ENCODE assay signal across 15 cellular contexts in the genomic region with DNA sequence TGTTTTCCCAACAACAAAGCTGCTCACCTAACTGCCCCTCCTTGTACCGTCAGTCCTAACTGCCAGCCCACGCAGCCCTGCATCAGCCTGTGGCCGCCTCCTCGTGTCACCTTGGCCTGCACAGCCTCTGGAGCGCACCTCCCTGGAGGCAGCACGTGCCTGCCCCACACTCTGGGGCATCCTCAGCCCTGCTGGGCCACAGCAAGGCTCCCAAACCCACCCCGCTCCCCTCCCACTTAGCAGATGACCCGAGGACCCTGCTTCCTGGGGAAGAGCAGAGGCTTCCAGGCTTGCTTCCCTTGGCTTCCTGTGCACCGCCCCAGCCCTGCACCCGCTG.
DNase-seq lines count a peak whose midpoint lies in the region; ATAC-seq, FAIRE-seq and TF ChIP-seq lines count a peak whose summit lies in the region.
"Had no signal": no experiment of that assay in that cellular context is flagged by ENCODE, and none has a peak within 500 bp of the region (broad histone marks: within the 10 kb centered on the region; RNA-seq: fewer than 3 reads in every experiment).

No MANE protein-coding gene starts in this region.

- H3K27ac ChIP-seq in HEK293 (ENCODE audit: extremely low read depth, low read depth, low read length) (no peak overlapping the region), GM12878 (ENCODE audit: control insufficient read depth, insufficient read depth) (no peak overlapping the region), neural progenitor cell (no peak overlapping the region)
- H3K27ac ChIP-seq: left ventricle myocardium inferior, SJSA1 had no signal

- no peaks in the 10 kb centered on the region; a peak in 2 of 4 replicates for H3K27me3 ChIP-seq in GM12878 (replicated peaks in 1 of 2; ENCODE audit: control insufficient read depth in 2 of 2, insufficient read depth in 2 of 2, low read length in 1 of 2)
- H3K27me3 ChIP-seq in neural progenitor cell = no peaks in the 10 kb centered on the region
- H3K27me3 ChIP-seq: SJSA1 had no signal

- in situ Hi-C loops in GM12878 (cut with MboI) = no loop called here

- H3K27ac Mint-ChIP-seq in activated CD8-positive, alpha-beta memory T cell treated with anti-CD3 and anti-CD28 coated beads, Interleukin-2, amount 10 ng/mL, durations not matched to agents 7 days and 5 days = peak overlapping the region; percentile 73
- H3K27ac Mint-ChIP-seq in neural progenitor cell (no peak overlapping the region), HFFc6 (no peak overlapping the region)
- H3K27ac Mint-ChIP-seq: progenitor cell of endocrine pancreas, type B pancreatic cell had no signal

- no peak overlapping the region for H3K4me2 ChIP-seq in GM12878 (ENCODE audit: control insufficient read depth, insufficient read depth)
- H3K4me2 ChIP-seq in neural progenitor cell = no peak overlapping the region

- RAD21 ChIA-PET in GM12878 (lab: Charles Lee; ENCODE audit: unreplicated experiment) = interaction anchor here (0.7 to 1.1 kb wide), 2 partner anchors 72 to 203 kb away, joined by 3 to 4 read pairs; no protein-coding TSS in a partner anchor

- no peaks in the 10 kb centered on the region for H3K9me3 ChIP-seq in HEK293 (ENCODE audit: control insufficient read depth, insufficient read depth, low read depth, low read length)
- H3K9me3 ChIP-seq in GM12878 (replicated peaks; ENCODE audit: control insufficient read depth, insufficient read depth, low read length) = peaks cover 2% of the 10 kb centered on the region; the same call in 1 of the 3 replicates
- no peaks in the 10 kb centered on the region for H3K9me3 ChIP-seq in neural progenitor cell (ENCODE audit: low read depth)

- no peaks in the 10 kb centered on the region for H3K36me3 ChIP-seq in HEK293 (ENCODE audit: control insufficient read depth in 2 of 2, insufficient read depth in 1 of 2, low read length in 2 of 2)
- no peaks in the 10 kb centered on the region for H3K36me3 ChIP-seq in GM12878 (ENCODE audit: control insufficient read depth in 2 of 2, insufficient read depth in 2 of 2, low read length in 1 of 2)
- no peaks in the 10 kb centered on the region for H3K36me3 ChIP-seq in neural progenitor cell
- H3K36me3 ChIP-seq: left ventricle myocardium inferior, SJSA1 had no signal

- no TSS peak for BruUV-seq in GM12878 (replicated peaks; lab: Mats Ljungman, UMichigan)

- H3K4me1 Mint-ChIP-seq in activated CD8-positive, alpha-beta memory T cell treated with anti-CD3 and anti-CD28 coated beads, Interleukin-2, amount 10 ng/mL, durations not matched to agents 7 days and 5 days = peaks cover 18% of the 10 kb centered on the region
- H3K4me1 Mint-ChIP-seq in neural progenitor cell = peaks cover 34% of the 10 kb centered on the region
- no peaks in the 10 kb centered on the region for H3K4me1 Mint-ChIP-seq in HFFc6 (ENCODE audit: low read depth)

- H3F3A ChIP-seq in neural progenitor cell (ENCODE audit: low read depth) = peaks cover 17% of the 10 kb centered on the region

- H3K4me1 ChIP-seq in HEK293 (ENCODE audit: control insufficient read depth, insufficient read depth, low read length) = no peaks in the 10 kb centered on the region
- no peaks in the 10 kb centered on the region for H3K4me1 ChIP-seq in GM12878 (ENCODE audit: control insufficient read depth, insufficient read depth, low read length)
- peaks cover 22% of the 10 kb centered on the region for H3K4me1 ChIP-seq in neural progenitor cell
- H3K4me1 ChIP-seq: SJSA1 had no signal

- no peak overlapping the region for H2AFZ ChIP-seq in GM12878 (ENCODE audit: control insufficient read depth, low read depth, low read length)
- no peak overlapping the region for H2AFZ ChIP-seq in neural progenitor cell (replicated peaks)

- no peak for FAIRE-seq in GM12878 (lab: Jason Lieb, UNC)

- H3K9ac ChIP-seq in GM12878 (ENCODE audit: control insufficient read depth, insufficient read depth, low read length) = no peak overlapping the region
- no peak overlapping the region for H3K9ac ChIP-seq in neural progenitor cell

- no peak for TF ChIP-seq RAD21 in GM12878 (IDR thresholded peaks at IDR 0.05; ENCODE audit: insufficient read depth, low read depth, low read length)

- 7% methylated on average over 10 of the region's 10 CpGs for WGBS in GM12878 (ENCODE audit: insufficient coverage, insufficient replicate concordance, low lambda C conversion rate, missing lambda C conversion rate)

- no peak overlapping the region for H3K4me3 Mint-ChIP-seq in activated CD8-positive, alpha-beta memory T cell treated with anti-CD3 and anti-CD28 coated beads, Interleukin-2, amount 10 ng/mL, durations not matched to agents 7 days and 5 days
- H3K4me3 Mint-ChIP-seq in neural progenitor cell (peak overlapping the region; percentile 59), HFFc6 (no peak overlapping the region)
- H3K4me3 Mint-ChIP-seq: type B pancreatic cell had no signal

- no peaks in the 10 kb centered on the region for H3K27me3 Mint-ChIP-seq in activated CD8-positive, alpha-beta memory T cell treated with anti-CD3 and anti-CD28 coated beads, Interleukin-2, amount 10 ng/mL, durations not matched to agents 7 days and 5 days
- H3K27me3 Mint-ChIP-seq in neural progenitor cell (ENCODE audit: insufficient read depth, low read depth) = peaks cover 24% of the 10 kb centered on the region
- H3K27me3 Mint-ChIP-seq in HFFc6 (ENCODE audit: insufficient read depth) = peaks cover 42% of the 10 kb centered on the region

- intact Hi-C loops in GM12878 (cut with micrococcal nuclease; ENCODE audit: unreplicated experiment) = no loop called here

- ATAC-seq in activated CD8-positive, alpha-beta memory T cell treated with anti-CD3 and anti-CD28 coated beads, Interleukin-2, amount 10 ng/mL, durations not matched to agents 7 days and 5 days = no peak
- ATAC-seq in GM12878 (peak; percentile 37), GM21360 (IDR thresholded peaks at IDR 0.05; ENCODE audit: unreplicated experiment) (no peak)

- no peak for DNase-seq in activated CD8-positive, alpha-beta memory T cell treated with anti-CD3 and anti-CD28 coated beads, Interleukin-2, amount 10 ng/mL, durations not matched to agents 7 days and 5 days
- DNase-seq in activated CD8-positive, alpha-beta memory T cell treated with anti-CD3 and anti-CD28 coated beads, Interleukin-2, amount 50 U/mL, for 48 hours = no peak
- no peak for DNase-seq in GM12878 (ENCODE audit: low read depth, low spot score)
- no peak for DNase-seq in neural progenitor cell (ENCODE audit: low spot score)
- DNase-seq in HFFc6 = no peak
- no peak for DNase-seq in glomerular visceral epithelial cell (ENCODE audit: extremely low spot score)
- DNase-seq: ACHN, Calu3, GF-D8, left ventricle myocardium inferior had no signal

- POLR2A ChIA-PET in HEK293 (lab: Yijun Ruan, JAX) = no interaction called here
- POLR2A ChIA-PET in GM12878 (lab: Charles Lee) = no interaction called here

- CTCF ChIA-PET in activated CD8-positive, alpha-beta memory T cell treated with anti-CD3 and anti-CD28 coated beads, Interleukin-2, amount 10 ng/mL, durations not matched to agents 7 days and 5 days (lab: Charles Lee) = no interaction called here
- CTCF ChIA-PET in HEK293 (lab: Yijun Ruan, JAX) = interaction anchor here (0.9 kb wide), 1 partner anchor 43 kb away, joined by 4 read pairs; no protein-coding TSS in a partner anchor
- CTCF ChIA-PET in GM12878 (lab: Yijun Ruan, JAX) = interaction anchor here (1.7 kb wide), 1 partner anchor 104 kb away, joined by 4 read pairs; no protein-coding TSS in a partner anchor

- TF ChIP-seq CTCF in HEK293 (tag by site-specific recombination; IDR thresholded peaks at IDR 0.05) = no peak
- no peak for TF ChIP-seq CTCF in GM12878 (IDR thresholded peaks at IDR 0.05 in 2 of 3, conservative IDR thresholded peaks at IDR 0.05 in 1 of 3; ENCODE audit: control insufficient read depth in 2 of 3, extremely low read depth in 1 of 3, insufficient read depth in 1 of 3, low read depth in 3 of 3, low read length in 3 of 3)
- no peak for TF ChIP-seq CTCF in neural progenitor cell (IDR thresholded peaks at IDR 0.05)
- no peak for TF ChIP-seq CTCF in HFFc6 (IDR thresholded peaks at IDR 0.05)

- no peaks in the 10 kb centered on the region for H4K20me1 ChIP-seq in GM12878 (ENCODE audit: control insufficient read depth, insufficient read depth)
- no peaks in the 10 kb centered on the region for H4K20me1 ChIP-seq in neural progenitor cell (ENCODE audit: low read depth)

- H3K4me3 ChIP-seq in HEK293 (ENCODE audit: low read depth, low read length) = no peak overlapping the region
- H3K4me3 ChIP-seq in GM12878 = no peak overlapping the region
- no peak overlapping the region for H3K4me3 ChIP-seq in neural progenitor cell
- H3K4me3 ChIP-seq: left ventricle myocardium inferior, SJSA1 had no signal

- peaks cover 2% of the 10 kb centered on the region for H3K36me3 Mint-ChIP-seq in activated CD8-positive, alpha-beta memory T cell treated with anti-CD3 and anti-CD28 coated beads, Interleukin-2, amount 10 ng/mL, durations not matched to agents 7 days and 5 days
- H3K36me3 Mint-ChIP-seq in neural progenitor cell = peaks cover 4% of the 10 kb centered on the region
- peaks cover 4% of the 10 kb centered on the region; the same call in 1 of the 2 replicates for H3K36me3 Mint-ChIP-seq in HFFc6 (ENCODE audit: low read depth)
- H3K36me3 Mint-ChIP-seq: type B pancreatic cell had no signal

- no peak for TF ChIP-seq POLR2A in GM12878 (IDR thresholded peaks at IDR 0.05; ENCODE audit: low read depth, low read length)

- TF ChIP-seq EP300 in GM12878 (IDR thresholded peaks at IDR 0.05; ENCODE audit: borderline replicate concordance in 1 of 2, control insufficient read depth in 1 of 2, low read depth in 2 of 2, low read length in 2 of 2) = no peak

- H3K9me3 Mint-ChIP-seq in activated CD8-positive, alpha-beta memory T cell treated with anti-CD3 and anti-CD28 coated beads, Interleukin-2, amount 10 ng/mL, durations not matched to agents 7 days and 5 days (ENCODE audit: low read depth) = peaks cover 3% of the 10 kb centered on the region
- H3K9me3 Mint-ChIP-seq in neural progenitor cell (peaks cover 10% of the 10 kb centered on the region), HFFc6 (peaks cover 4% of the 10 kb centered on the region)

- H3K79me2 ChIP-seq in GM12878 (ENCODE audit: control insufficient read depth, insufficient read depth, low read length) (no peaks in the 10 kb centered on the region), neural progenitor cell (ENCODE audit: low read depth) (no peaks in the 10 kb centered on the region)

- SMC1A ChIA-PET in GM12878 (lab: Charles Lee; ENCODE audit: uncharacterized antibody, unreplicated experiment) = interaction anchor here (1.1 to 1.5 kb wide), 3 partner anchors 9 to 15 kb away, joined by 3 to 4 read pairs (median 3); no protein-coding TSS in a partner anchor

TF ChIP-seq in HEK293, 187 proteins besides CTCF, POLR2A, EP300 and RAD21 (continues in another document):
- TF ChIP-seq EGR2 (tag by site-specific recombination; IDR thresholded peaks at IDR 0.05; ENCODE audit: low read depth) = peak; percentile 70

TF ChIP-seq in GM12878, 131 proteins besides CTCF, POLR2A, EP300 and RAD21 (continues in another document):
- TF ChIP-seq FOXK2 (IDR thresholded peaks at IDR 0.05) = no peak
- TF ChIP-seq MEF2B (IDR thresholded peaks at IDR 0.05; ENCODE audit: partially characterized antibody, poor library complexity, severe bottlenecking) = peak; percentile 21
- no peak for TF ChIP-seq STAT1 (conservative IDR thresholded peaks at IDR 0.05)
- TF ChIP-seq IKZF1 (conservative IDR thresholded peaks at IDR 0.05) = 0 out of 2 replicates have a peak, but pooled peaks have one; percentile 14
- TF ChIP-seq CBFB (IDR thresholded peaks at IDR 0.05; ENCODE audit: low read depth) = no peak
